12 cellular contexts compared by ENCODE assay signal in the genomic region with DNA sequence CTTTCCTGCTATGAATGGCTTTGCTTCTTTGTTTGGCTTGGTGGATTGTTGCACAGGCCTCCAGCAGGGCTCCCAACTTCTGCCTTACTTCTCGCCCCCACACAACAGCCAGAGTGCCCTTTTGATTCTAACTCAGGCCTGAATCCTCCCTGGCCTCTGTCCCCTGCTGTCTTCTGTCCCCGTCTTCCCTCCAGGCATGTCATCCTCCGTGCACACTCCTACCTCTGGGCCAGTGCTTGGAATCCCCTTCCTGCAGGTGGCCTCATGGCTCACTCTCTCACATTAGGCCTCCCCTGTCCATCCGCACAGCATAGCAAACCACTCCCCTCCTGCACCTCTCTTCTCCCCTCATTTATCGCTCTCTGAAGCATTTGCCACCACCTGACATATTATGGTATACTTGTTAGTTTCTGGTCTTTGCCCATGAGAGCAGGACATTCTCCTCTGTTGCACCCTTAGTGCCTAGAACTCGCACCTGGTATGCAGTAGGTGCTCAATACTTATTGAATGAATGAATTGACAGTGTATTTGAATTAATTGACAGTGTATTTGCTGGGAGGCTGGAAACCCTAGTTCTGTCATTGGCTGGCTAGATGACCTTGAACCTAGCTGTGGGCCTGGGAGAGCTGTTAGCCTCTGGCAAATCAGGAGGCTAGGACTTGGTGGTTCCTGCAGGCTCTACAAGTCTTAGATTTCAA. TPM values are rescaled to one million over a fixed set of nuclear protein-coding genes. Genes with fewer than 3 reads are reported as not detected.
A peak's percentile ranks its signal among the peaks of the same experiment; 100 is the strongest.
DNase-seq lines count a peak whose midpoint lies in the region; ATAC-seq and TF ChIP-seq lines count a peak whose summit lies in the region.
"Had no signal": no experiment of that assay in that cellular context is flagged by ENCODE, and none has a peak within 500 bp of the region (broad histone marks: within the 10 kb centered on the region; RNA-seq: fewer than 3 reads in every experiment).

No MANE protein-coding gene starts in this region.

- peak overlapping the region in 4 of 10 experiments; percentile 32 to 47 (median 38); a peak in 5 of 20 replicates for H3K4me3 ChIP-seq in BLaER1 treated with 17β-estradiol and CSF1 and Interleukin-3, amounts not matched to agents 10 nM and 100 nM
- H3K4me3 ChIP-seq in GM12864 (ENCODE audit: low read depth, low read length) (peak overlapping the region; percentile 50), tibial nerve (no peak overlapping the region)
- H3K4me3 ChIP-seq: sigmoid colon had no signal

- H3K36me3 Mint-ChIP-seq in activated T-helper 1 cell treated with anti-CD3 and anti-CD28 coated beads, Interleukin-12 subunit alpha, Interleukin-12 subunit beta, Interleukin-2, Interleukin-4 antibody, amounts not matched to agents 30 ng/mL and 10 ng/mL and 1 ng/mL, durations not matched to agents 14 hours and 24 hours and 36 hours (ENCODE audit: low read depth), result peaks cover 46% of the 10 kb centered on the region
- H3K36me3 Mint-ChIP-seq in naive B cell, result no peaks in the 10 kb centered on the region

- no peaks in the 10 kb centered on the region for H3K27me3 ChIP-seq in BLaER1 treated with 17β-estradiol and CSF1 and Interleukin-3, amounts not matched to agents 10 nM and 100 nM
- H3K27me3 ChIP-seq in tibial nerve, result no peaks in the 10 kb centered on the region
- H3K27me3 ChIP-seq: sigmoid colon had no signal

- peak overlapping the region; percentile 97 for H3K27ac Mint-ChIP-seq in activated T-helper 1 cell treated with anti-CD3 and anti-CD28 coated beads, Interleukin-12 subunit alpha, Interleukin-12 subunit beta, Interleukin-2, Interleukin-4 antibody, amounts not matched to agents 30 ng/mL and 10 ng/mL and 1 ng/mL, durations not matched to agents 14 hours and 24 hours and 36 hours
- H3K27ac Mint-ChIP-seq in naive B cell, result peak overlapping the region in 5 of 6 donors; percentile 23 to 91 (median 56)

- TF ChIP-seq POLR2A in tibial nerve (IDR thresholded peaks at IDR 0.05), result no peak

- peak overlapping the region in 6 of 11 experiments; percentile 20 to 54 (median 42); a peak in 8 of 22 replicates for H3K27ac ChIP-seq in BLaER1 treated with 17β-estradiol and CSF1 and Interleukin-3, amounts not matched to agents 10 nM and 100 nM
- H3K27ac ChIP-seq in tibial nerve, result peak overlapping the region in 2 of 4 donors; percentile 4 to 28
- H3K27ac ChIP-seq: sigmoid colon had no signal

- intact Hi-C loops in activated T-helper 1 cell treated with anti-CD3 and anti-CD28 coated beads, Interleukin-12 subunit alpha, Interleukin-12 subunit beta, Interleukin-2, Interleukin-4 antibody, amounts not matched to agents 30 ng/mL and 10 ng/mL and 1 ng/mL, durations not matched to agents 14 hours and 24 hours and 36 hours (cut with micrococcal nuclease), result loop anchor here (5.0 kb wide), 1 partner anchor 282 kb away; no protein-coding TSS in a partner anchor

- peaks cover 27 to 50% (median 39%) of the 10 kb centered on the region in 11 experiments; a peak in 21 of 22 replicates for H3K36me3 ChIP-seq in BLaER1 treated with 17β-estradiol and CSF1 and Interleukin-3, amounts not matched to agents 10 nM and 100 nM
- H3K36me3 ChIP-seq in tibial nerve, result peaks cover 0 to 46% (median 12%) of the 10 kb centered on the region in 3 donors

- H4K20me1 ChIP-seq in BLaER1 treated with 17β-estradiol and CSF1 and Interleukin-3, amounts not matched to agents 10 nM and 100 nM, result peaks cover 32 to 69% (median 52%) of the 10 kb centered on the region in 11 experiments; a peak in 19 of 22 replicates

- H3K4me3 Mint-ChIP-seq in activated T-helper 1 cell treated with anti-CD3 and anti-CD28 coated beads, Interleukin-12 subunit alpha, Interleukin-12 subunit beta, Interleukin-2, Interleukin-4 antibody, amounts not matched to agents 30 ng/mL and 10 ng/mL and 1 ng/mL, durations not matched to agents 14 hours and 24 hours and 36 hours, result peak overlapping the region; percentile 98
- peak overlapping the region in 4 of 8 donors; percentile 20 to 79 (median 55) for H3K4me3 Mint-ChIP-seq in naive B cell

- peaks cover 85% of the 10 kb centered on the region for H3K4me1 Mint-ChIP-seq in activated T-helper 1 cell treated with anti-CD3 and anti-CD28 coated beads, Interleukin-12 subunit alpha, Interleukin-12 subunit beta, Interleukin-2, Interleukin-4 antibody, amounts not matched to agents 30 ng/mL and 10 ng/mL and 1 ng/mL, durations not matched to agents 14 hours and 24 hours and 36 hours (ENCODE audit: low read depth)
- peaks cover 54 to 70% (median 54%) of the 10 kb centered on the region in 3 donors for H3K4me1 Mint-ChIP-seq in naive B cell

- no peaks in the 10 kb centered on the region for H3K27me3 Mint-ChIP-seq in activated T-helper 1 cell treated with anti-CD3 and anti-CD28 coated beads, Interleukin-12 subunit alpha, Interleukin-12 subunit beta, Interleukin-2, Interleukin-4 antibody, amounts not matched to agents 30 ng/mL and 10 ng/mL and 1 ng/mL, durations not matched to agents 14 hours and 24 hours and 36 hours (ENCODE audit: insufficient read depth)
- H3K27me3 Mint-ChIP-seq in naive B cell, result peaks cover 0 to 5% (median 5%) of the 10 kb centered on the region in 3 donors

- ATAC-seq in naive B cell (ENCODE audit: low read depth in 2 of 2) (no peak), HG02798 (IDR thresholded peaks at IDR 0.05; ENCODE audit: poor library complexity, unreplicated experiment) (no peak), GM19463 (IDR thresholded peaks at IDR 0.05; ENCODE audit: unreplicated experiment) (no peak)

- TF ChIP-seq EP300 in tibial nerve (IDR thresholded peaks at IDR 0.05), result no peak

- 76 to 81% methylated on average over 6 of the region's 6 CpGs for WGBS in tibial nerve, 2 donors

- H3K9me3 Mint-ChIP-seq in activated T-helper 1 cell treated with anti-CD3 and anti-CD28 coated beads, Interleukin-12 subunit alpha, Interleukin-12 subunit beta, Interleukin-2, Interleukin-4 antibody, amounts not matched to agents 30 ng/mL and 10 ng/mL and 1 ng/mL, durations not matched to agents 14 hours and 24 hours and 36 hours, result no peaks in the 10 kb centered on the region
- H3K9me3 Mint-ChIP-seq in naive B cell, result no peaks in the 10 kb centered on the region

- H3K9me3 ChIP-seq in BLaER1 treated with 17β-estradiol and CSF1 and Interleukin-3, amounts not matched to agents 10 nM and 100 nM (replicated peaks in 1 of 11), result no peaks in the 10 kb centered on the region
- no peaks in the 10 kb centered on the region for H3K9me3 ChIP-seq in tibial nerve
- H3K9me3 ChIP-seq: sigmoid colon had no signal

- no peak for TF ChIP-seq CTCF in GM12864 (IDR thresholded peaks at IDR 0.05; ENCODE audit: low read depth, low read length, missing control alignments)
- TF ChIP-seq CTCF in tibial nerve (IDR thresholded peaks at IDR 0.05), result no peak

- peak overlapping the region; percentile 53 to 99 (median 91) for H3K4me2 ChIP-seq in BLaER1 treated with 17β-estradiol and CSF1 and Interleukin-3, amounts not matched to agents 10 nM and 100 nM

- H3K4me1 ChIP-seq in BLaER1 treated with 17β-estradiol and CSF1 and Interleukin-3, amounts not matched to agents 10 nM and 100 nM, result peaks cover 68 to 84% (median 77%) of the 10 kb centered on the region in 10 experiments
- peaks cover 0 to 45% (median 28%) of the 10 kb centered on the region in 4 donors for H3K4me1 ChIP-seq in tibial nerve

- H3K9ac ChIP-seq in BLaER1 treated with 17β-estradiol and CSF1 and Interleukin-3, amounts not matched to agents 10 nM and 100 nM, result peak overlapping the region in 7 of 11 experiments; percentile 10 to 60 (median 42); a peak in 12 of 22 replicates

- DNase-seq in GM12864 (ENCODE audit: low read depth) (no peak), naive B cell (no peak), AG20443 (ENCODE audit: low spot score) (no peak), tibial nerve (ENCODE audit: low spot score in 2 of 2) (no peak)
- no peak for DNase-seq in activated T-helper 1 cell treated with anti-CD3 and anti-CD28 coated beads, Interleukin-12 subunit alpha, Interleukin-12 subunit beta, Interleukin-2, Interleukin-4 antibody, amounts not matched to agents 30 ng/mL and 10 ng/mL and 1 ng/mL, durations not matched to agents 14 hours and 24 hours and 36 hours (ENCODE audit: low spot score)
- DNase-seq: central memory CD4-positive, alpha-beta T cell; kidney glomerular epithelial cell; NCI-H2171; sigmoid colon had no signal

RNA-seq across cellular contexts. Expression of a gene that starts 2.9 kb away (rescaled TPM):
- 87.3 and 94.4 TPM in 2 replicates for total RNA-seq in activated T-helper 1 cell treated with anti-CD3 and anti-CD28 coated beads, Interleukin-12 subunit alpha, Interleukin-12 subunit beta, Interleukin-2, Interleukin-4 antibody, amounts not matched to agents 30 ng/mL and 10 ng/mL and 1 ng/mL, durations not matched to agents 14 hours and 24 hours and 36 hours
- polyA plus RNA-seq in naive B cell (ENCODE audit: low read depth in 6 of 6), result 1 to 10 TPM; 2.2 to 7.9 (median 2.4) TPM
- 10 to 100 TPM in 2 of 4 donors, 1 to 10 TPM in 2; 9.2 to 13.5 (median 10.0) TPM for total RNA-seq in tibial nerve

RNA-seq across cellular contexts. Expression of a gene that starts 33.6 kb away (rescaled TPM):
- total RNA-seq in activated T-helper 1 cell treated with anti-CD3 and anti-CD28 coated beads, Interleukin-12 subunit alpha, Interleukin-12 subunit beta, Interleukin-2, Interleukin-4 antibody, amounts not matched to agents 30 ng/mL and 10 ng/mL and 1 ng/mL, durations not matched to agents 14 hours and 24 hours and 36 hours, result 0.47 and 0.78 TPM in 2 replicates
- polyA plus RNA-seq in naive B cell (ENCODE audit: low read depth in 6 of 6), result not detected
- not detected for total RNA-seq in tibial nerve

RNA-seq across cellular contexts. Expression of a gene that starts 41.6 kb away (rescaled TPM):
- 18.5 and 22.6 TPM in 2 replicates for total RNA-seq in activated T-helper 1 cell treated with anti-CD3 and anti-CD28 coated beads, Interleukin-12 subunit alpha, Interleukin-12 subunit beta, Interleukin-2, Interleukin-4 antibody, amounts not matched to agents 30 ng/mL and 10 ng/mL and 1 ng/mL, durations not matched to agents 14 hours and 24 hours and 36 hours
- 10 to 100 TPM in 4 of 6 donors, 1 to 10 TPM in 2; 7.8 to 14.2 (median 10.8) TPM for polyA plus RNA-seq in naive B cell (ENCODE audit: low read depth in 6 of 6)
- total RNA-seq in tibial nerve, result 10 to 100 TPM in 3 of 4 donors, 1 to 10 TPM in 1; 9.3 to 22.2 (median 17.6) TPM
